In genomic region chr10:130895172-130895571, GRCh38 we compare ENCODE assay signal across 30 cellular contexts.
"Had no signal": no experiment of that assay in that cellular context is flagged by ENCODE, and none has a peak within 500 bp of the region (broad histone marks: within the 10 kb centered on the region; RNA-seq: fewer than 3 reads in every experiment).

No MANE protein-coding gene starts in this region.

- H2AFZ ChIP-seq: PC-9 had no signal

- H3K4me2 ChIP-seq: PC-9 had no signal

- H3K4me3 Mint-ChIP-seq: activated CD4-positive, alpha-beta T cell treated with anti-CD3 and anti-CD28 coated beads for 36 hours; activated CD4-positive, alpha-beta T cell treated with anti-CD3 and anti-CD28 coated beads, Interleukin-2, amount 10 ng/mL, durations not matched to agents 7 days and 5 days; activated CD8-positive, alpha-beta T cell treated with anti-CD3 and anti-CD28 coated beads, Interleukin-2, amount 10 ng/mL, durations not matched to agents 7 days and 5 days; activated naive CD4-positive, alpha-beta T cell treated with anti-CD3 and anti-CD28 coated beads for 36 hours; activated T-cell treated with anti-CD3 and anti-CD28 coated beads, Interleukin-2, amount 50 U/mL, for 24 hours; T-helper 1 cell treated with Interleukin-12 subunit alpha and Interleukin-12 subunit beta and Interleukin-4 antibody, amounts not matched to agents 30 μg/mL and 1 μg/mL, for 36 hours; T-helper 2 cell treated with Interferon-gamma antibody and Interleukin-4, amounts not matched to agents 5 μg/mL and 100 μg/mL, for 36 hours; WTC11 had no signal

- H3K9me3 ChIP-seq: adrenal gland, body of pancreas, breast epithelium, MG63 had no signal

- H3K9me3 Mint-ChIP-seq: activated CD4-positive, alpha-beta T cell treated with anti-CD3 and anti-CD28 coated beads, Interleukin-2, amount 10 ng/mL, durations not matched to agents 7 days and 5 days; activated naive CD4-positive, alpha-beta T cell treated with anti-CD3 and anti-CD28 coated beads for 36 hours; activated naive CD4-positive, alpha-beta T cell treated with anti-CD3 and anti-CD28 coated beads, Interleukin-2, amount 50 U/mL, for 72 hours; activated T-cell treated with anti-CD3 and anti-CD28 coated beads, Interleukin-2, amount 50 U/mL, for 24 hours; T-helper 1 cell treated with Interleukin-12 subunit alpha and Interleukin-12 subunit beta and Interleukin-4 antibody, amounts not matched to agents 30 μg/mL and 1 μg/mL, for 36 hours; T-helper 2 cell treated with Interferon-gamma antibody and Interleukin-4, amounts not matched to agents 5 μg/mL and 100 μg/mL, for 36 hours had no signal

- DNase-seq: activated CD4-positive, alpha-beta T cell treated with anti-CD3 and anti-CD28 coated beads for 36 hours; activated CD4-positive, alpha-beta T cell treated with anti-CD3 and anti-CD28 coated beads, Interleukin-2, amount 10 ng/mL, durations not matched to agents 7 days and 5 days; activated CD4-positive, alpha-beta T cell treated with anti-CD3 and anti-CD28 coated beads, Interleukin-2, amount 50 U/mL, for 48 hours; activated CD8-positive, alpha-beta T cell treated with anti-CD3 and anti-CD28 coated beads, Interleukin-2, amount 10 ng/mL, durations not matched to agents 7 days and 5 days; activated gamma-delta T cell treated with Interleukin-2 at 50 U/mL for 16 hours; activated naive CD4-positive, alpha-beta T cell treated with anti-CD3 and anti-CD28 coated beads for 36 hours; activated T-cell treated with anti-CD3 and anti-CD28 coated beads, Interleukin-2, amount 50 U/mL, for 24 hours; adrenal gland; body of pancreas; Kasumi-1; KG1; MG63; NCI-H1048; NCI-H1105 treated with DMSO at 0.1 percent for 48 hours; NCI-H1436; NCI-H1694; NCI-H1930; NCI-H2081 treated with DMSO at 0.1 percent for 48 hours; NCI-H345; NCI-H524 treated with DMSO at 0.1 percent for 48 hours; NK-92 treated with Interleukin-12 subunit alpha and Interleukin-12 subunit beta, amount 100 ng/mL, for 24 hours; PC-9; Right ventricle myocardium superior had no signal

- H3K27ac ChIP-seq: adrenal gland, body of pancreas, breast epithelium, PC-9, SK-N-MC had no signal

- H3K36me3 Mint-ChIP-seq: activated naive CD4-positive, alpha-beta T cell treated with anti-CD3 and anti-CD28 coated beads, Interleukin-2, amount 50 U/mL, for 72 hours had no signal

- H3K4me3 ChIP-seq: adrenal gland, body of pancreas, breast epithelium, MG63, PC-9, SK-N-MC had no signal

- H3K4me1 Mint-ChIP-seq: activated CD4-positive, alpha-beta T cell treated with anti-CD3 and anti-CD28 coated beads for 36 hours; activated CD4-positive, alpha-beta T cell treated with anti-CD3 and anti-CD28 coated beads, Interleukin-2, amount 10 ng/mL, durations not matched to agents 7 days and 5 days had no signal

- ATAC-seq: activated CD4-positive, alpha-beta T cell treated with anti-CD3 and anti-CD28 coated beads for 36 hours; activated CD4-positive, CD25-positive, alpha-beta regulatory T cell treated with anti-CD3 and anti-CD28 coated beads, Interleukin-2, amount 50 U/mL, for 24 hours; activated CD8-positive, alpha-beta T cell treated with anti-CD3 and anti-CD28 coated beads, Interleukin-2, amount 10 ng/mL, durations not matched to agents 7 days and 5 days; activated naive CD4-positive, alpha-beta T cell treated with anti-CD3 and anti-CD28 coated beads, Interleukin-2, amount 50 U/mL, for 72 hours; body of pancreas; WTC11 had no signal

- H3K27me3 Mint-ChIP-seq: activated CD4-positive, alpha-beta T cell treated with anti-CD3 and anti-CD28 coated beads, Interleukin-2, amount 10 ng/mL, durations not matched to agents 7 days and 5 days; activated T-cell treated with anti-CD3 and anti-CD28 coated beads, Interleukin-2, amount 50 U/mL, for 24 hours had no signal

- H3K36me3 ChIP-seq: adrenal gland, breast epithelium, MG63 had no signal

- H3K4me1 ChIP-seq: adrenal gland, body of pancreas, breast epithelium had no signal

- H3K27ac Mint-ChIP-seq: activated CD4-positive, alpha-beta T cell treated with anti-CD3 and anti-CD28 coated beads for 36 hours; activated CD4-positive, alpha-beta T cell treated with anti-CD3 and anti-CD28 coated beads, Interleukin-2, amount 10 ng/mL, durations not matched to agents 7 days and 5 days; activated CD8-positive, alpha-beta T cell treated with anti-CD3 and anti-CD28 coated beads, Interleukin-2, amount 10 ng/mL, durations not matched to agents 7 days and 5 days; activated naive CD4-positive, alpha-beta T cell treated with anti-CD3 and anti-CD28 coated beads for 36 hours; activated naive CD4-positive, alpha-beta T cell treated with anti-CD3 and anti-CD28 coated beads, Interleukin-2, amount 50 U/mL, for 72 hours; activated T-cell treated with anti-CD3 and anti-CD28 coated beads, Interleukin-2, amount 50 U/mL, for 24 hours; T-helper 1 cell treated with Interleukin-12 subunit alpha and Interleukin-12 subunit beta and Interleukin-4 antibody, amounts not matched to agents 30 μg/mL and 1 μg/mL, for 36 hours; T-helper 2 cell treated with Interferon-gamma antibody and Interleukin-4, amounts not matched to agents 5 μg/mL and 100 μg/mL, for 36 hours; WTC11 had no signal

- H3K27me3 ChIP-seq: adrenal gland, body of pancreas, MG63 had no signal
